ENCODE assay signal across 2 cellular contexts in the genomic region with DNA sequence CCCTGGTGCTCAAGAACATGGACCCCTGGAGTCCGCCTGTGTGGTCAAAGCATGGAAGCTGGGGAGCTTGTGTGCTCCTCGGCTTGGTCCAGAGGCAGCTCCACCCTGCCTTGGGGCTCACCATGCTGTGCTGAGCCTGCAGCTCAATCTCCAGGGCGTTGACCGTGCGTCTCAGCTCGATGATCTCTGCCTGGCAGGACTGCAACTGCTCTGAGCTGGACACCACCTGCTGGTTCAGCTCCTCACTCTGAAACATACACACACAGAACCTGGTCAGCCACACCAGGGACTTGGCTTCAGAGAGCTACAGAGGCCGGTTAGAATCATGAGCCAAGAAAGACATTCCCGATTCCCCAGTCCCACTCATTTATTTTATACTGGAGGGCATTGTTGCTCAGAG.
TF ChIP-seq lines count a peak whose summit lies in the region.

No MANE protein-coding gene starts in this region.

TF ChIP-seq in IMR-90, 13 proteins besides CTCF, POLR2A, EP300 and RAD21:
- TF ChIP-seq CEBPB (IDR thresholded peaks at IDR 0.05; ENCODE audit: low read depth, low read length), result no peak
- TF ChIP-seq ELK1 (IDR thresholded peaks at IDR 0.05; ENCODE audit: borderline replicate concordance, low read depth, low read length), result no peak

TF ChIP-seq in K562, 482 proteins besides CTCF, POLR2A, EP300 and RAD21:
- TF ChIP-seq NRF1 (conservative IDR thresholded peaks at IDR 0.05 in 1 of 2, IDR thresholded peaks at IDR 0.05 in 1 of 2) (no peak), AFF4 (CRISPR knock-in tag; IDR thresholded peaks at IDR 0.05) (no peak), FUS (optimal IDR thresholded peaks at IDR 0.05; ENCODE audit: low read depth, low read length) (no peak), LCOR (CRISPR knock-in tag; IDR thresholded peaks at IDR 0.05) (no peak), ZNF212 (CRISPR knock-in tag; IDR thresholded peaks at IDR 0.05) (no peak), ESRRA (IDR thresholded peaks at IDR 0.05; ENCODE audit: borderline replicate concordance, low read depth) (peak; percentile 65; the same call in 1 of the 2 replicates)
TF ChIP-seq in K562: peak in this region for 1.
